Comparison of ENCODE assay signal across 11 cellular contexts in genomic region chr18:52716926-52717325, GRCh38.
DNase-seq lines count a peak whose midpoint lies in the region; ATAC-seq and TF ChIP-seq lines count a peak whose summit lies in the region.
"Had no signal": no experiment of that assay in that cellular context is flagged by ENCODE, and none has a peak within 500 bp of the region (broad histone marks: within the 10 kb centered on the region; RNA-seq: fewer than 3 reads in every experiment).

No MANE protein-coding gene starts in this region.

- no peak overlapping the region for H3K4me3 ChIP-seq in Caco-2 (ENCODE audit: low read depth, low read length)
- H3K4me3 ChIP-seq in epithelial cell of esophagus (ENCODE audit: low read length): no peak overlapping the region
- H3K4me3 ChIP-seq in breast epithelium: no peak overlapping the region

- peak; percentile 27 to 50 for TF ChIP-seq CTCF in Caco-2 (IDR thresholded peaks at IDR 0.05; ENCODE audit: insufficient read depth in 1 of 2, low read depth in 1 of 2, low read length in 1 of 2, severe bottlenecking in 1 of 2, unreplicated experiment in 1 of 2)
- peak; percentile 33 for TF ChIP-seq CTCF in epithelial cell of esophagus (IDR thresholded peaks at IDR 0.05; ENCODE audit: insufficient read depth, low read depth, low read length, missing control alignments)
- TF ChIP-seq CTCF in breast epithelium (IDR thresholded peaks at IDR 0.05): no peak

- DNase-seq in Caco-2 (peak; percentile 32 to 36), NCI-H69 (lab: John Stamatoyannopoulos, UW) (peak; percentile 66), epithelial cell of esophagus (ENCODE audit: low read depth) (peak; percentile 17), non-pigmented ciliary epithelial cell (ENCODE audit: low read depth) (peak; percentile 3), breast epithelium (ENCODE audit: low spot score in 2 of 2) (no peak), NCI-H2171 (lab: John Stamatoyannopoulos, UW) (no peak)
- DNase-seq: activated CD4-positive, alpha-beta T cell treated with anti-CD3 and anti-CD28 coated beads, Interleukin-2, amount 10 ng/mL, durations not matched to agents 7 days and 5 days; cortex of kidney had no signal

- no peak for ATAC-seq in GM21737 (IDR thresholded peaks at IDR 0.05; ENCODE audit: unreplicated experiment)
- no peak for ATAC-seq in HG03135 (IDR thresholded peaks at IDR 0.05; ENCODE audit: unreplicated experiment)
- ATAC-seq: HCT116 had no signal

- H3K27me3 ChIP-seq in Caco-2 (replicated peaks; ENCODE audit: control insufficient read depth, insufficient read depth, low read length) (no peaks in the 10 kb centered on the region), breast epithelium (no peaks in the 10 kb centered on the region)

- no peaks in the 10 kb centered on the region for H3K4me1 ChIP-seq in Caco-2
- no peaks in the 10 kb centered on the region for H3K4me1 ChIP-seq in breast epithelium

- H3K36me3 ChIP-seq in Caco-2 (ENCODE audit: control insufficient read depth, insufficient read depth, low read length) (no peaks in the 10 kb centered on the region), breast epithelium (no peaks in the 10 kb centered on the region)

- no peaks in the 10 kb centered on the region for H3K4me1 Mint-ChIP-seq in Caco-2 (ENCODE audit: low read depth, unreplicated experiment)
- H3K4me1 Mint-ChIP-seq: activated CD4-positive, alpha-beta T cell treated with anti-CD3 and anti-CD28 coated beads, Interleukin-2, amount 10 ng/mL, durations not matched to agents 7 days and 5 days had no signal

- H3K27ac ChIP-seq in breast epithelium: no peak overlapping the region

- POLR2A ChIA-PET in Caco-2 (lab: Charles Lee): no interaction called here

- intact Hi-C loops in Caco-2 (cut with micrococcal nuclease; ENCODE audit: unreplicated experiment): loop anchor here (1.0 to 10.0 kb wide), 3 partner anchors 187 to 438 kb away; no protein-coding TSS in a partner anchor
- intact Hi-C loops in breast epithelium (cut with DNase I; ENCODE audit: low total_unique reads): no loop called here

- H3K9me3 Mint-ChIP-seq in Caco-2 (ENCODE audit: unreplicated experiment): no peaks in the 10 kb centered on the region
- H3K9me3 Mint-ChIP-seq: activated CD4-positive, alpha-beta T cell treated with anti-CD3 and anti-CD28 coated beads, Interleukin-2, amount 10 ng/mL, durations not matched to agents 7 days and 5 days had no signal

- TF ChIP-seq POLR2A in breast epithelium (IDR thresholded peaks at IDR 0.05): no peak

- H3K4me3 Mint-ChIP-seq in Caco-2 (ENCODE audit: unreplicated experiment): no peak overlapping the region
- H3K4me3 Mint-ChIP-seq: activated CD4-positive, alpha-beta T cell treated with anti-CD3 and anti-CD28 coated beads, Interleukin-2, amount 10 ng/mL, durations not matched to agents 7 days and 5 days had no signal

- no peaks in the 10 kb centered on the region for H3K27me3 Mint-ChIP-seq in Caco-2 (ENCODE audit: insufficient read depth, unreplicated experiment)
- H3K27me3 Mint-ChIP-seq: activated CD4-positive, alpha-beta T cell treated with anti-CD3 and anti-CD28 coated beads, Interleukin-2, amount 10 ng/mL, durations not matched to agents 7 days and 5 days had no signal

- CTCF ChIA-PET in Caco-2 (lab: Charles Lee): interaction anchor here (0.6 to 1.2 kb wide), 5 partner anchors 72 to 663 kb away, joined by 3 to 9 read pairs (median 4); no protein-coding TSS in a partner anchor

- no peak overlapping the region for H3K27ac Mint-ChIP-seq in Caco-2 (ENCODE audit: unreplicated experiment)
- H3K27ac Mint-ChIP-seq: activated CD4-positive, alpha-beta T cell treated with anti-CD3 and anti-CD28 coated beads, Interleukin-2, amount 10 ng/mL, durations not matched to agents 7 days and 5 days had no signal

- H3K36me3 Mint-ChIP-seq in Caco-2 (ENCODE audit: insufficient read depth, unreplicated experiment): no peaks in the 10 kb centered on the region

- no peaks in the 10 kb centered on the region for H3K9me3 ChIP-seq in Caco-2
- no peaks in the 10 kb centered on the region for H3K9me3 ChIP-seq in breast epithelium

- BruUV-seq in Caco-2 (replicated peaks; lab: Mats Ljungman, UMichigan): no TSS peak

Comparison
In these comparisons a context has a peak if more than half of its experiments do, and no peak if none do; other contexts are left out.
1. DNase-seq: peak in Caco-2 (2 of 2), NCI-H69 (single experiment), epithelial cell of esophagus (single experiment) and non-pigmented ciliary epithelial cell (single experiment); none in breast epithelium (0 of 2) and NCI-H2171 (single experiment).
2. CTCF ChIP-seq: peak in Caco-2 (2 of 2) and epithelial cell of esophagus (single experiment); none in breast epithelium (0 of 3).